ENCODE assay signal across 21 cellular contexts in the genomic region with DNA sequence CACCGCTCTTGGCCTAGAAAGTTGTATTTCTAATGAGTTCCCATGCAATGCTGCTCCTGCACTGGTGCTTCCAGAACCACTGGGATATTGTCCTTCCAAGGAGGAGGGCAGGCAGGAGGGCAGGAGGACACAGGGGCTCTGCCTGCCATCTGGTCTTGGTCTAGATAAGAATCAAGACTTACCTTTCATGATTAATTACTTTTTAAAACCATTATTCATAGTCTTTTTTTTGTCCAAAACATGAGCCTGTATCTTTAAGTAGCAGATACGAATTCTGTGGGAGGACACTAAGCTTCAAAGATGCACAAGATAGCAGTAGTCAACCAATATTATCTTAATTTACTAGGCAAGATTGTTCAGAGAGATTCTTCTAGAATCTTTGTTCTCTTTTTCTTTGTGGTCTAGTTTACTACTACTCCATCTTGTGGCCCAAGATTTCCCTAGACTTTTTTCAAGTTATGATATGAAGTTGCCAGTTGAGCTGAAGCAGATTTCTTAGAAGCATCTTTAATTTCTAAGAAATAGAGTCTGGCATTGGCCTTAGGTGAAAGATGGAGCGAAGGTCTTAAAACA. TPM values are rescaled to one million over a fixed set of nuclear protein-coding genes. Genes with fewer than 3 reads are reported as not detected.
DNase-seq lines count a peak whose midpoint lies in the region; ATAC-seq, FAIRE-seq and TF ChIP-seq lines count a peak whose summit lies in the region.
"Had no signal": no experiment of that assay in that cellular context is flagged by ENCODE, and none has a peak within 500 bp of the region (broad histone marks: within the 10 kb centered on the region; RNA-seq: fewer than 3 reads in every experiment).

No MANE protein-coding gene starts in this region.

- H3K4me3 Mint-ChIP-seq in activated T-cell treated with anti-CD3 and anti-CD28 coated beads, Interleukin-2, amount 50 U/mL, for 72 hours = no peak overlapping the region
- H3K4me3 Mint-ChIP-seq in naive B cell = no peak overlapping the region
- H3K4me3 Mint-ChIP-seq: activated B cell treated with CpG ODN at 0.5 μM for 24 hours; stimulated activated memory B cell treated with anti-CD40 and anti-IgM and Interleukin-4, amounts not matched to agents 10 μg/mL and 1 μg/mL and 100 μg/mL, for 72 hours had no signal

- no peak overlapping the region for H3K4me3 ChIP-seq in OCI-LY1 (ENCODE audit: low read depth, low read length, poor library complexity, severe bottlenecking)
- no peak overlapping the region for H3K4me3 ChIP-seq in astrocyte of the cerebellum (ENCODE audit: low read depth, low read length)
- H3K4me3 ChIP-seq in gastroesophageal sphincter = no peak overlapping the region
- H3K4me3 ChIP-seq in small intestine (ENCODE audit: low read depth in 1 of 2, low read length in 2 of 2) = no peak overlapping the region
- H3K4me3 ChIP-seq: smooth muscle cell had no signal

- no peak for DNase-seq in activated T-cell treated with anti-CD3 and anti-CD28 coated beads, Interleukin-2, amount 50 U/mL, for 72 hours
- no peak for DNase-seq in activated T-cell treated with anti-CD3 and anti-CD28 coated beads, Interleukin-2, amount 50 U/mL, for 1 hour
- DNase-seq in astrocyte of the cerebellum (ENCODE audit: low read depth) (no peak), naive B cell (no peak), NCI-H187 (lab: John Stamatoyannopoulos, UW) (no peak), small intestine (no peak)
- DNase-seq: activated B cell treated with CpG ODN at 0.5 μM for 24 hours, anterior cingulate cortex, hypothalamus, left colon, NCI-H2029 treated with DMSO at 0.1 percent for 48 hours, NCI-H510A, posterior cingulate gyrus, SW 1271 had no signal

- no peak overlapping the region for H3K4me2 ChIP-seq in OCI-LY1 (ENCODE audit: low read length)
- H3K4me2 ChIP-seq: smooth muscle cell had no signal

- TF ChIP-seq CTCF in OCI-LY1 (IDR thresholded peaks at IDR 0.05; ENCODE audit: low read length) (0 out of 2 replicates have a peak, but pooled peaks have one; percentile 12), astrocyte of the cerebellum (IDR thresholded peaks at IDR 0.05; ENCODE audit: low read depth, low read length, missing control alignments) (peak; percentile 4), gastroesophageal sphincter (IDR thresholded peaks at IDR 0.05) (no peak)

- no peaks in the 10 kb centered on the region for H3K27me3 Mint-ChIP-seq in activated T-cell treated with anti-CD3 and anti-CD28 coated beads, Interleukin-2, amount 50 U/mL, for 72 hours (ENCODE audit: low read depth)
- no peaks in the 10 kb centered on the region for H3K27me3 Mint-ChIP-seq in naive B cell
- H3K27me3 Mint-ChIP-seq: activated B cell treated with CpG ODN at 0.5 μM for 24 hours; stimulated activated memory B cell treated with anti-CD40 and anti-IgM and Interleukin-4, amounts not matched to agents 10 μg/mL and 1 μg/mL and 100 μg/mL, for 72 hours had no signal

- TF ChIP-seq POLR2A in gastroesophageal sphincter (IDR thresholded peaks at IDR 0.05) = no peak

- H3K9me3 Mint-ChIP-seq in activated T-cell treated with anti-CD3 and anti-CD28 coated beads, Interleukin-2, amount 50 U/mL, for 72 hours = no peaks in the 10 kb centered on the region
- H3K9me3 Mint-ChIP-seq in naive B cell = no peaks in the 10 kb centered on the region
- H3K9me3 Mint-ChIP-seq: activated B cell treated with CpG ODN at 0.5 μM for 24 hours; stimulated activated memory B cell treated with anti-CD40 and anti-IgM and Interleukin-4, amounts not matched to agents 10 μg/mL and 1 μg/mL and 100 μg/mL, for 72 hours had no signal

- H3K4me1 ChIP-seq in OCI-LY1 (ENCODE audit: insufficient read depth, low read length, severe bottlenecking) (no peaks in the 10 kb centered on the region), gastroesophageal sphincter (peaks cover 0 to 14% (median 0%) of the 10 kb centered on the region in 3 donors), small intestine (ENCODE audit: control insufficient read depth in 2 of 2, insufficient read depth in 1 of 2, low read depth in 1 of 2, low read length in 1 of 2) (peaks cover 0 to 4% of the 10 kb centered on the region in 2 donors)

- H3K27ac Mint-ChIP-seq in activated T-cell treated with anti-CD3 and anti-CD28 coated beads, Interleukin-2, amount 50 U/mL, for 72 hours = peak overlapping the region; percentile 91
- peak overlapping the region in 4 of 6 donors; percentile 37 to 69 (median 54) for H3K27ac Mint-ChIP-seq in naive B cell
- H3K27ac Mint-ChIP-seq: stimulated activated memory B cell treated with anti-CD40 and anti-IgM and Interleukin-4, amounts not matched to agents 10 μg/mL and 1 μg/mL and 100 μg/mL, for 72 hours had no signal

- 94 to 100% methylated on average over 2 of the region's 3 CpGs for WGBS in gastroesophageal sphincter (ENCODE audit: low coverage in 1 of 2), 2 donors
- 91 to 96% (median 92%) methylated on average over 3 of the region's 3 CpGs for WGBS in small intestine, 3 donors

- H3F3A ChIP-seq in OCI-LY1 (ENCODE audit: insufficient read depth, low read length) = no peaks in the 10 kb centered on the region

- H3K9ac ChIP-seq in OCI-LY1 (ENCODE audit: low read length) = no peak overlapping the region

- ATAC-seq in activated T-cell treated with anti-CD3 and anti-CD28 coated beads, Interleukin-2, amount 50 U/mL, for 72 hours (replicated peaks in 1 of 2) = no peak
- ATAC-seq in naive B cell (ENCODE audit: low read depth in 2 of 2) (no peak), gastroesophageal sphincter (no peak)
- ATAC-seq: stimulated activated memory B cell treated with anti-CD40 and anti-IgM and Interleukin-4, amounts not matched to agents 10 μg/mL and 1 μg/mL and 100 μg/mL, for 72 hours had no signal

- peaks cover 48% of the 10 kb centered on the region for H3K79me2 ChIP-seq in OCI-LY1 (ENCODE audit: insufficient read depth, low read length)

- H3K9me3 ChIP-seq in OCI-LY1 (ENCODE audit: low read length) (no peaks in the 10 kb centered on the region), gastroesophageal sphincter (no peaks in the 10 kb centered on the region), small intestine (ENCODE audit: control insufficient read depth, low read depth) (no peaks in the 10 kb centered on the region)

- peaks cover 6 to 30% of the 10 kb centered on the region in 2 donors for H3K36me3 Mint-ChIP-seq in activated T-cell treated with anti-CD3 and anti-CD28 coated beads, Interleukin-2, amount 50 U/mL, for 72 hours (ENCODE audit: insufficient read depth in 2 of 2)
- peaks cover 27% of the 10 kb centered on the region in 2 donors for H3K36me3 Mint-ChIP-seq in naive B cell

- no peak overlapping the region for H2AFZ ChIP-seq in OCI-LY1 (ENCODE audit: low read length)

- H3K27ac ChIP-seq in OCI-LY1 (ENCODE audit: low read depth, low read length, poor library complexity, severe bottlenecking) (no peak overlapping the region), gastroesophageal sphincter (no peak overlapping the region), small intestine (ENCODE audit: low read depth in 1 of 2, low read length in 1 of 2) (no peak overlapping the region)

- no peaks in the 10 kb centered on the region for H3K27me3 ChIP-seq in OCI-LY1 (ENCODE audit: insufficient read depth, low read length)
- no peaks in the 10 kb centered on the region for H3K27me3 ChIP-seq in gastroesophageal sphincter
- H3K27me3 ChIP-seq in small intestine (ENCODE audit: control insufficient read depth in 2 of 2, insufficient read depth in 2 of 2, low read length in 2 of 2) = no peaks in the 10 kb centered on the region

- no peaks in the 10 kb centered on the region for H4K20me1 ChIP-seq in OCI-LY1 (ENCODE audit: insufficient read depth, low read length)

- H3K36me3 ChIP-seq in OCI-LY1 (ENCODE audit: insufficient read depth, low read length) (peaks cover 93% of the 10 kb centered on the region), gastroesophageal sphincter (peaks cover 0 to 59% of the 10 kb centered on the region in 2 donors), small intestine (ENCODE audit: control insufficient read depth in 2 of 2, insufficient read depth in 2 of 2, low read length in 2 of 2) (peaks cover 1 to 8% of the 10 kb centered on the region in 2 donors)

- H3K9me2 ChIP-seq in OCI-LY1 (ENCODE audit: low read depth, low read length) = no peaks in the 10 kb centered on the region

- peaks cover 29% of the 10 kb centered on the region for H3K4me1 Mint-ChIP-seq in activated T-cell treated with anti-CD3 and anti-CD28 coated beads, Interleukin-2, amount 50 U/mL, for 72 hours (ENCODE audit: low read depth)
- peaks cover 18 to 23% (median 23%) of the 10 kb centered on the region in 3 donors for H3K4me1 Mint-ChIP-seq in naive B cell

- no peak for TF ChIP-seq EP300 in gastroesophageal sphincter (IDR thresholded peaks at IDR 0.05)

- no peak for FAIRE-seq in small intestine (lab: Jason Lieb, UNC)
- FAIRE-seq: GM12892, HTR-8/SVneo, urothelium cell line had no signal

- in situ Hi-C loops in astrocyte of the cerebellum (cut with HindIII; ENCODE audit: low sequenced_read_pairs) = no loop called here

RNA-seq across cellular contexts. Expression of a gene that starts 57.6 kb away (rescaled TPM):
- total RNA-seq in activated T-cell treated with anti-CD3 and anti-CD28 coated beads, Interleukin-2, amount 50 U/mL, for 72 hours = 100 to 1,000 TPM in 1 of 2 donors, 10 to 100 TPM in 1; 93.1 to 104 TPM
- 10 to 100 TPM; 26.1 to 87.0 (median 44.6) TPM for polyA plus RNA-seq in naive B cell (ENCODE audit: low read depth in 6 of 6)
- total RNA-seq in gastroesophageal sphincter = 10 to 100 TPM; 25.2 to 67.4 (median 37.6) TPM
- polyA plus RNA-seq in small intestine = 10 to 100 TPM in 2 of 3 donors, 1 to 10 TPM in 1; 7.8 to 19.1 (median 11.2) TPM

Comparison
In these comparisons a context has a peak if more than half of its experiments do, and no peak if none do; other contexts are left out.
1. CTCF ChIP-seq: peak in OCI-LY1 (single experiment) and astrocyte of the cerebellum (single experiment); none in gastroesophageal sphincter (0 of 4).